In the genomic region with DNA sequence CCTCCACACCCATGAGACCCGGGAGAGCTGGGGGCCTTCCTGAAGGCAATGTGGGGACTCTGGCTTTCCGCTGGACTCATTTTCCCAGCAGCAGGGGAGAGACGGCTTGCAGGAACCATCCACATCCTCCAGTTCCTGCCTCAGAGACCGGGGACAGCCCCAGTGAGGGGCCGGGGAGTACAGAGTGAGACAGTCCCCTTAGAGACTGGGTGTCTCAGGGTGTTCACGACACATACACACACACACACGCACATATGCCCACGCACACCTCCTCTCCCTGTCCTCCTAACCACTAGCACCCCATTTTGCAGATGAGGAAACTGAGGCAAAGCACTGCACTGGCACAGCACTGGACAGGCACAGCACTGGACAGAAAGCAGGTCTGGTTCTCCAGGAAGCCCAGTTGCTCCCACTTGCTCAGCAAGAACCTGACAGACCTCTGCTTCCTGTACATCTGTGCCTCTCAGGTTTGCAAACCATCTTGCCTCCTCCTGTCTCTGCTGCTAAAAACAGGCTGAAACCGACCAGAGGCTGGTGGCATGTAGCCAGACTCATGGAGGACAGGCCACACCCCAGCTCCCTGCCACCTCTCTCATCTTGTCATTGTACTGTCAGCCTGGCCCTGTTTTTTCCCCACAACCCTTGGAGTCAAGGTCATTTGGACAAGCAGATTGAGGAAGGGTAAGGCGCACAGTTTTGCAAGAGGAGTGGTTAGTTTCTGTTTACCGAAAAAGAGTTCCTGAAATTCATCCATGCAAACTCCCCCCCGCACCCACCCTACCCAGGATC, we compare ENCODE assay signal across 10 cellular contexts. TPM values are rescaled to one million over a fixed set of nuclear protein-coding genes. Genes with fewer than 3 reads are reported as not detected.
DNase-seq lines count a peak whose midpoint lies in the region; ATAC-seq, FAIRE-seq and TF ChIP-seq lines count a peak whose summit lies in the region.
"Had no signal": no experiment of that assay in that cellular context is flagged by ENCODE, and none has a peak within 500 bp of the region (broad histone marks: within the 10 kb centered on the region; RNA-seq: fewer than 3 reads in every experiment).

No MANE protein-coding gene starts in this region.

- no TSS peak for BruUV-seq in PC-9 (replicated peaks; lab: Mats Ljungman, UMichigan)

- no peaks in the 10 kb centered on the region for H3K9me1 ChIP-seq in keratinocyte (ENCODE audit: control insufficient read depth, extremely low read depth, insufficient read depth, low read length)

- peak; percentile 36 for DNase-seq in A172 (ENCODE audit: low spot score)
- DNase-seq in PC-9, result peak; percentile 59 to 60
- peak; percentile 67 for DNase-seq in activated naive CD4-positive, alpha-beta T cell treated with anti-CD3 and anti-CD28 coated beads, Interleukin-2, amount 50 U/mL, for 16 hours
- DNase-seq in keratinocyte (ENCODE audit: low read depth, low spot score), result no peak
- peak; percentile 55 for DNase-seq in stimulated activated naive CD4-positive, alpha-beta T cell treated with Interleukin-2 at 50 U/mL for 16 hours (lab: John Stamatoyannopoulos, UW)
- DNase-seq in SHP77 (lab: John Stamatoyannopoulos, UW), result no peak

- H3K4me3 ChIP-seq in PC-9, result no peak overlapping the region
- no peak overlapping the region for H3K4me3 ChIP-seq in keratinocyte (ENCODE audit: control insufficient read depth in 2 of 3, extremely low read depth in 1 of 3, insufficient read depth in 2 of 3, low read depth in 1 of 3, low read length in 3 of 3)

- peak overlapping the region; percentile 35 for H3K4me2 ChIP-seq in PC-9
- peak overlapping the region; percentile 4 for H3K4me2 ChIP-seq in keratinocyte (ENCODE audit: control insufficient read depth, extremely low read depth, insufficient read depth, low read depth, low read length)

- ATAC-seq in GM18873 (IDR thresholded peaks at IDR 0.05; ENCODE audit: low FRiP score, unreplicated experiment) (peak; percentile 43), HG03095 (IDR thresholded peaks at IDR 0.05; ENCODE audit: unreplicated experiment) (peak; percentile 61)

- dilution Hi-C loops in keratinocyte (cut with MboI; ENCODE audit: extremely low pct_ligation_motif_present, low sequenced_read_pairs), result no loop called here

- no peaks in the 10 kb centered on the region for H3K9me3 ChIP-seq in PC-9 (ENCODE audit: insufficient read depth, low read depth)
- no peaks in the 10 kb centered on the region for H3K9me3 ChIP-seq in keratinocyte (ENCODE audit: control insufficient read depth, low read depth, low read length)

- peaks cover 20% of the 10 kb centered on the region for H3F3A ChIP-seq in PC-9 (ENCODE audit: insufficient read depth, low read depth)

- H3K27ac ChIP-seq in PC-9, result no peak overlapping the region
- H3K27ac ChIP-seq in keratinocyte (ENCODE audit: control insufficient read depth, insufficient read depth, low read length), result no peak overlapping the region
- H3K27ac ChIP-seq: epithelial cell of prostate had no signal

- no peak for TF ChIP-seq CTCF in PC-9 (conservative IDR thresholded peaks at IDR 0.05)
- TF ChIP-seq CTCF in keratinocyte (optimal IDR thresholded peaks at IDR 0.05 in 1 of 3, IDR thresholded peaks at IDR 0.05 in 1 of 3, conservative IDR thresholded peaks at IDR 0.05 in 1 of 3; ENCODE audit: extremely low read depth in 1 of 3, insufficient read depth in 2 of 3, low read length in 3 of 3), result no peak

- H3K4me1 ChIP-seq in PC-9 (replicated peaks; ENCODE audit: insufficient read depth), result peaks cover 56% of the 10 kb centered on the region
- peaks cover 26% of the 10 kb centered on the region for H3K4me1 ChIP-seq in keratinocyte (ENCODE audit: control insufficient read depth, extremely low read depth, insufficient read depth, low read length)

- H3K9ac ChIP-seq in keratinocyte (ENCODE audit: control insufficient read depth, extremely low read depth, insufficient read depth, low read length), result no peak overlapping the region

- H3K27me3 ChIP-seq in PC-9 (ENCODE audit: insufficient read depth, low read depth) (no peaks in the 10 kb centered on the region), keratinocyte (ENCODE audit: control insufficient read depth, extremely low read depth, insufficient read depth, low read length) (peaks cover 4% of the 10 kb centered on the region)

- intact Hi-C loops in PC-9 (cut with micrococcal nuclease; ENCODE audit: unreplicated experiment), result no loop called here

- FAIRE-seq in keratinocyte (lab: Jason Lieb, UNC), result no peak

- H3K9me2 ChIP-seq in PC-9 (ENCODE audit: insufficient read depth), result no peaks in the 10 kb centered on the region

- H2AFZ ChIP-seq in PC-9 (no peak overlapping the region), keratinocyte (ENCODE audit: control insufficient read depth, low read length) (no peak overlapping the region)

- CTCF ChIA-PET in PC-9 (lab: Charles Lee), result no interaction called here

- no peaks in the 10 kb centered on the region for H3K79me2 ChIP-seq in PC-9 (ENCODE audit: low read depth)
- no peaks in the 10 kb centered on the region for H3K79me2 ChIP-seq in keratinocyte (ENCODE audit: control insufficient read depth, insufficient read depth, low read length)

- no peaks in the 10 kb centered on the region for H3K36me3 ChIP-seq in PC-9 (ENCODE audit: low read depth)
- H3K36me3 ChIP-seq in keratinocyte (ENCODE audit: control insufficient read depth in 2 of 2, extremely low read depth in 1 of 2, insufficient read depth in 2 of 2, low read length in 2 of 2), result no peaks in the 10 kb centered on the region

- POLR2A ChIA-PET in PC-9 (lab: Charles Lee; ENCODE audit: unreplicated experiment), result interaction anchor here (0.6 kb wide), 1 partner anchor 45 kb away, joined by 3 read pairs; no protein-coding TSS in a partner anchor

- H4K20me1 ChIP-seq in PC-9 (ENCODE audit: insufficient read depth) (no peaks in the 10 kb centered on the region), keratinocyte (ENCODE audit: control insufficient read depth, extremely low read depth, insufficient read depth, low read length) (no peaks in the 10 kb centered on the region)

RNA-seq across cellular contexts. Expression of gene C10orf105, which starts 8.0 kb away (rescaled TPM):
- not detected in 2 replicates for total RNA-seq in A172 (2014; rRNA removed; shearing (Covaris generic))
- total RNA-seq in PC-9 (2021), result not detected in 2 replicates
- not detected in 3 replicates for polyA plus RNA-seq in keratinocyte
- polyA plus RNA-seq in keratinocyte (2011; ENCODE audit: low read depth), result not detected
- not detected in 2 replicates for polyA plus RNA-seq in keratinocyte (2011; cell fraction: cytosol; rRNA removed)
- not detected in 2 replicates for polyA plus RNA-seq in keratinocyte (2011; cell fraction: nucleus; rRNA removed)
- not detected in 2 replicates for polyA plus RNA-seq in keratinocyte (2012; ENCODE audit: low replicate concordance)
- not detected in 3 replicates for polyA minus RNA-seq in keratinocyte
- not detected for polyA minus RNA-seq in keratinocyte (2011; cell fraction: cytosol; rRNA and poly(A)+ RNA removed)
- polyA minus RNA-seq in keratinocyte (2011; cell fraction: nucleus; rRNA and poly(A)+ RNA removed), result not detected in 2 replicates
- total RNA-seq: Daoy had no signal

RNA-seq across cellular contexts. Expression of gene VSIR, which starts 45.7 kb away (rescaled TPM):
- 4.9 and 14.4 TPM in 2 replicates for total RNA-seq in A172 (2014; rRNA removed; shearing (Covaris generic))
- 57.7 and 59.3 TPM in 2 replicates for total RNA-seq in PC-9 (2021)
- polyA plus RNA-seq in keratinocyte, result 8.1 to 17.1 TPM (median 11.7 TPM) in 3 replicates
- 4.8 TPM for polyA plus RNA-seq in keratinocyte (2011; ENCODE audit: low read depth)
- 7.1 and 10.7 TPM in 2 replicates for polyA plus RNA-seq in keratinocyte (2011; cell fraction: cytosol; rRNA removed)
- 16.9 and 21.5 TPM in 2 replicates for polyA plus RNA-seq in keratinocyte (2011; cell fraction: nucleus; rRNA removed)
- polyA plus RNA-seq in keratinocyte (2012; ENCODE audit: low replicate concordance), result 13.5 and 14.0 TPM in 2 replicates
- 11.3 to 32.3 TPM (median 16.6 TPM) in 3 replicates for polyA minus RNA-seq in keratinocyte
- polyA minus RNA-seq in keratinocyte (2011; cell fraction: cytosol; rRNA and poly(A)+ RNA removed), result 14.4 TPM
- polyA minus RNA-seq in keratinocyte (2011; cell fraction: nucleus; rRNA and poly(A)+ RNA removed), result 9.4 and 16.7 TPM in 2 replicates

Comparison
In these comparisons a context has a peak if more than half of its experiments do, and no peak if none do; other contexts are left out.
1. DNase-seq: peak in A172 (single experiment), PC-9 (2 of 2), activated naive CD4-positive, alpha-beta T cell treated with anti-CD3 and anti-CD28 coated beads, Interleukin-2, amount 50 U/mL, for 16 hours (single experiment) and stimulated activated naive CD4-positive, alpha-beta T cell treated with Interleukin-2 at 50 U/mL for 16 hours (single experiment); none in keratinocyte (single experiment) and SHP77 (0 of 2).